19 cellular contexts compared by ENCODE assay signal in genomic region chr16:82432261-82432660, GRCh38.
A peak's percentile ranks its signal among the peaks of the same experiment; 100 is the strongest.
DNase-seq lines count a peak whose midpoint lies in the region; ATAC-seq lines count a peak whose summit lies in the region.
"Had no signal": no experiment of that assay in that cellular context is flagged by ENCODE, and none has a peak within 500 bp of the region (broad histone marks: within the 10 kb centered on the region; RNA-seq: fewer than 3 reads in every experiment).

No MANE protein-coding gene starts in this region.

- no peaks in the 10 kb centered on the region for H4K20me1 ChIP-seq in GM23248 (ENCODE audit: insufficient read depth)

- no peaks in the 10 kb centered on the region for H3K9me2 ChIP-seq in GM23248 (ENCODE audit: insufficient read depth)

- no peak overlapping the region for H3K27ac Mint-ChIP-seq in activated T-helper 17 cell treated with anti-CD3 and anti-CD28 coated beads, Interleukin-2, amount 50 U/mL, for 72 hours
- H3K27ac Mint-ChIP-seq: mesothelial cell of epicardium had no signal

- in situ Hi-C loops in GM23248 (cut with MboI), result no loop called here

- H3K27ac ChIP-seq in GM23248, result no peak overlapping the region
- H3K27ac ChIP-seq: body of pancreas, colonic mucosa, foreskin keratinocyte, ovary had no signal

- H3K4me3 Mint-ChIP-seq in activated T-helper 17 cell treated with anti-CD3 and anti-CD28 coated beads, Interleukin-2, amount 50 U/mL, for 72 hours, result no peak overlapping the region
- H3K4me3 Mint-ChIP-seq: mesothelial cell of epicardium had no signal

- H3K27me3 ChIP-seq in GM23248 (replicated peaks; ENCODE audit: insufficient read depth), result peaks cover 18% of the 10 kb centered on the region
- H3K27me3 ChIP-seq: body of pancreas, colonic mucosa, ovary had no signal

- no peaks in the 10 kb centered on the region for H3K9me3 ChIP-seq in GM23248 (ENCODE audit: low read depth)
- H3K9me3 ChIP-seq: body of pancreas, colonic mucosa, ovary had no signal

- no peaks in the 10 kb centered on the region for H3K4me1 ChIP-seq in GM23248 (ENCODE audit: insufficient read depth)
- H3K4me1 ChIP-seq: body of pancreas, colonic mucosa, foreskin keratinocyte had no signal

- no peak overlapping the region for H3K4me3 ChIP-seq in GM23248
- H3K4me3 ChIP-seq: body of pancreas, colonic mucosa, ovary had no signal

- no peak overlapping the region for H2AFZ ChIP-seq in GM23248

- no peak overlapping the region for H3K4me2 ChIP-seq in GM23248 (ENCODE audit: unreplicated experiment)

- H3K36me3 ChIP-seq in GM23248 (ENCODE audit: low read depth), result no peaks in the 10 kb centered on the region
- H3K36me3 ChIP-seq: colonic mucosa, ovary had no signal

- no peaks in the 10 kb centered on the region for H3K36me3 Mint-ChIP-seq in activated T-helper 17 cell treated with anti-CD3 and anti-CD28 coated beads, Interleukin-2, amount 50 U/mL, for 72 hours (ENCODE audit: low read depth)
- H3K36me3 Mint-ChIP-seq: mesothelial cell of epicardium had no signal

- no peaks in the 10 kb centered on the region for H3K4me1 Mint-ChIP-seq in activated T-helper 17 cell treated with anti-CD3 and anti-CD28 coated beads, Interleukin-2, amount 50 U/mL, for 72 hours
- H3K4me1 Mint-ChIP-seq: mesothelial cell of epicardium had no signal

- H3F3A ChIP-seq in GM23248 (ENCODE audit: insufficient read depth), result no peaks in the 10 kb centered on the region

- H3K27me3 Mint-ChIP-seq in activated T-helper 17 cell treated with anti-CD3 and anti-CD28 coated beads, Interleukin-2, amount 50 U/mL, for 72 hours, result peaks cover 24% of the 10 kb centered on the region

- DNase-seq in GM23248 (peak; percentile 26), NCI-H2171 treated with DMSO at 0.1 percent for 48 hours (lab: John Stamatoyannopoulos, UW) (peak; percentile 50), inferior parietal cortex (ENCODE audit: extremely low spot score) (peak; percentile 35), retina (peak; percentile 40), HPDE6-E6E7 (ENCODE audit: extremely low spot score) (no peak)
- DNase-seq: activated CD4-positive, alpha-beta T cell treated with anti-CD3 and anti-CD28 coated beads, Interleukin-2, amount 50 U/mL, for 4 hours; activated naive CD4-positive, alpha-beta T cell treated with anti-CD3 and anti-CD28 coated beads, Interleukin-2, amount 50 U/mL, for 16 hours; activated T-cell treated with anti-CD3 and anti-CD28 coated beads, Interleukin-2, amount 50 U/mL, for 1 hour; body of pancreas; colonic mucosa; foreskin keratinocyte; NCI-H1930; NCI-H524; ovary; stimulated activated CD4-positive, alpha-beta T cell treated with anti-CD3 and anti-CD28 coated beads, Interleukin-4, amount 100 ng/mL, for 1 hour; SW 1271 had no signal

- no peak overlapping the region for H3K9ac ChIP-seq in GM23248

- H3K79me2 ChIP-seq in GM23248 (ENCODE audit: insufficient read depth), result no peaks in the 10 kb centered on the region

- ATAC-seq in activated CD4-positive, CD25-positive, alpha-beta regulatory T cell treated with anti-CD3 and anti-CD28 coated beads, Interleukin-2, amount 50 U/mL, for 24 hours, result no peak
- no peak for ATAC-seq in activated T-helper 17 cell treated with anti-CD3 and anti-CD28 coated beads, Interleukin-2, amount 50 U/mL, for 72 hours (replicated peaks)
- ATAC-seq: body of pancreas, foreskin keratinocyte had no signal

- 26 to 28% methylated on average over 8 of the region's 8 CpGs for WGBS in GM23248 (ENCODE audit: low coverage in 1 of 2, low lambda C conversion rate in 2 of 2, missing lambda C conversion rate in 2 of 2), 2 experiments

- H3K9me3 Mint-ChIP-seq in activated T-helper 17 cell treated with anti-CD3 and anti-CD28 coated beads, Interleukin-2, amount 50 U/mL, for 72 hours, result no peaks in the 10 kb centered on the region
- H3K9me3 Mint-ChIP-seq: mesothelial cell of epicardium had no signal
